15 cellular contexts compared by ENCODE assay signal in genomic region chr2:162071016-162071415, GRCh38. TPM values are rescaled to one million over a fixed set of nuclear protein-coding genes. Genes with fewer than 3 reads are reported as not detected.
DNase-seq lines count a peak whose midpoint lies in the region; ATAC-seq and TF ChIP-seq lines count a peak whose summit lies in the region.
"Had no signal": no experiment of that assay in that cellular context is flagged by ENCODE, and none has a peak within 500 bp of the region (broad histone marks: within the 10 kb centered on the region; RNA-seq: fewer than 3 reads in every experiment).

No MANE protein-coding gene starts in this region.

- no peaks in the 10 kb centered on the region for H3K27me3 Mint-ChIP-seq in CD4-positive, alpha-beta T cell
- H3K27me3 Mint-ChIP-seq in Calu3 (ENCODE audit: unreplicated experiment) = no peaks in the 10 kb centered on the region
- no peaks in the 10 kb centered on the region for H3K27me3 Mint-ChIP-seq in activated T-helper 1 cell treated with anti-CD3 and anti-CD28 coated beads, Interleukin-12 subunit alpha, Interleukin-12 subunit beta, Interleukin-2, Interleukin-4 antibody, amounts not matched to agents 30 ng/mL and 10 ng/mL and 1 ng/mL, durations not matched to agents 14 hours and 24 hours and 36 hours (ENCODE audit: insufficient read depth)

- H3K4me1 Mint-ChIP-seq in CD4-positive, alpha-beta T cell (ENCODE audit: low read depth) = peaks cover 68% of the 10 kb centered on the region
- peaks cover 51% of the 10 kb centered on the region for H3K4me1 Mint-ChIP-seq in Calu3 (ENCODE audit: low read depth, unreplicated experiment)
- peaks cover 80% of the 10 kb centered on the region for H3K4me1 Mint-ChIP-seq in activated T-helper 1 cell treated with anti-CD3 and anti-CD28 coated beads, Interleukin-12 subunit alpha, Interleukin-12 subunit beta, Interleukin-2, Interleukin-4 antibody, amounts not matched to agents 30 ng/mL and 10 ng/mL and 1 ng/mL, durations not matched to agents 14 hours and 24 hours and 36 hours (ENCODE audit: low read depth)

- no peak overlapping the region for H3K9ac ChIP-seq in mesendoderm (ENCODE audit: low read length)

- no peak overlapping the region for H3K27ac ChIP-seq in CD4-positive, alpha-beta T cell (ENCODE audit: low read depth, low read length)
- H3K27ac ChIP-seq in mesendoderm (ENCODE audit: low read depth, low read length) = no peak overlapping the region
- H3K27ac ChIP-seq: cardiac muscle cell had no signal

- H4K8ac ChIP-seq in mesendoderm (ENCODE audit: low read depth, low read length) = no peak overlapping the region

- peaks cover 12% of the 10 kb centered on the region for H3K4me1 ChIP-seq in mesendoderm (ENCODE audit: control insufficient read depth, low read depth, low read length)

- no peak overlapping the region for H3K4me3 ChIP-seq in mesendoderm (ENCODE audit: low read length)
- H3K4me3 ChIP-seq: cardiac muscle cell had no signal

- no peaks in the 10 kb centered on the region for H3K36me3 ChIP-seq in mesendoderm (ENCODE audit: control insufficient read depth, insufficient read depth, low read length)
- H3K36me3 ChIP-seq: cardiac muscle cell had no signal

- no peaks in the 10 kb centered on the region for H3K9me3 Mint-ChIP-seq in CD4-positive, alpha-beta T cell
- H3K9me3 Mint-ChIP-seq in Calu3 (ENCODE audit: low read depth, unreplicated experiment) = no peaks in the 10 kb centered on the region
- no peaks in the 10 kb centered on the region for H3K9me3 Mint-ChIP-seq in activated T-helper 1 cell treated with anti-CD3 and anti-CD28 coated beads, Interleukin-12 subunit alpha, Interleukin-12 subunit beta, Interleukin-2, Interleukin-4 antibody, amounts not matched to agents 30 ng/mL and 10 ng/mL and 1 ng/mL, durations not matched to agents 14 hours and 24 hours and 36 hours
- H3K9me3 Mint-ChIP-seq: activated B cell treated with CpG ODN at 0.5 μM for 24 hours; endodermal cell; stimulated activated naive CD8-positive, alpha-beta T cell treated with anti-CD3 and anti-CD28 coated beads, Interleukin-15, Interleukin-2, amounts not matched to agents 100 ng/mL and 50 ng/mL, for 24 hours had no signal

- H3K36me3 Mint-ChIP-seq in CD4-positive, alpha-beta T cell (ENCODE audit: low read depth) = peaks cover 18% of the 10 kb centered on the region
- H3K36me3 Mint-ChIP-seq in Calu3 (ENCODE audit: insufficient read depth, unreplicated experiment) = peaks cover 26% of the 10 kb centered on the region
- peaks cover 60% of the 10 kb centered on the region for H3K36me3 Mint-ChIP-seq in activated T-helper 1 cell treated with anti-CD3 and anti-CD28 coated beads, Interleukin-12 subunit alpha, Interleukin-12 subunit beta, Interleukin-2, Interleukin-4 antibody, amounts not matched to agents 30 ng/mL and 10 ng/mL and 1 ng/mL, durations not matched to agents 14 hours and 24 hours and 36 hours (ENCODE audit: low read depth)

- TF ChIP-seq CTCF in CD4-positive, alpha-beta T cell (IDR thresholded peaks at IDR 0.05) = no peak
- TF ChIP-seq CTCF in Calu3 (IDR thresholded peaks at IDR 0.05; ENCODE audit: unreplicated experiment) = no peak

- ATAC-seq in CD4-positive, alpha-beta T cell (ENCODE audit: poor library complexity) = no peak
- no peak for ATAC-seq in GM18520 (IDR thresholded peaks at IDR 0.05; ENCODE audit: unreplicated experiment)

- no CpG with 5 or more reads among the region's 2 CpGs for WGBS in mesendoderm (ENCODE audit: extremely low coverage, insufficient coverage, low lambda C conversion rate)

- H3K9me3 ChIP-seq in CD4-positive, alpha-beta T cell (ENCODE audit: control insufficient read depth, low read length) = no peaks in the 10 kb centered on the region

- BruUV-seq in Calu3 (replicated peaks; lab: Mats Ljungman, UMichigan) = no TSS peak

- no peak overlapping the region for H2BK5ac ChIP-seq in mesendoderm (ENCODE audit: low read length)

- peak overlapping the region; percentile 74 for H3K4me3 Mint-ChIP-seq in CD4-positive, alpha-beta T cell
- H3K4me3 Mint-ChIP-seq in Calu3 (ENCODE audit: low read depth, unreplicated experiment) = peak overlapping the region; percentile 1
- H3K4me3 Mint-ChIP-seq in activated T-helper 1 cell treated with anti-CD3 and anti-CD28 coated beads, Interleukin-12 subunit alpha, Interleukin-12 subunit beta, Interleukin-2, Interleukin-4 antibody, amounts not matched to agents 30 ng/mL and 10 ng/mL and 1 ng/mL, durations not matched to agents 14 hours and 24 hours and 36 hours = peak overlapping the region; percentile 98
- H3K4me3 Mint-ChIP-seq: activated B cell treated with CpG ODN at 0.5 μM for 24 hours, endodermal cell had no signal

- DNase-seq in CD4-positive, alpha-beta T cell = no peak
- DNase-seq in Calu3 (no peak), mesendoderm (peak; percentile 63), SIG-M5 (lab: John Stamatoyannopoulos, UW) (no peak), DMS114 treated with DMSO at 0.1 percent for 48 hours (lab: John Stamatoyannopoulos, UW; ENCODE audit: unreplicated experiment) (no peak)
- DNase-seq in activated T-helper 1 cell treated with anti-CD3 and anti-CD28 coated beads, Interleukin-12 subunit alpha, Interleukin-12 subunit beta, Interleukin-2, Interleukin-4 antibody, amounts not matched to agents 30 ng/mL and 10 ng/mL and 1 ng/mL, durations not matched to agents 14 hours and 24 hours and 36 hours (ENCODE audit: low spot score) = no peak
- DNase-seq: activated B cell treated with CpG ODN at 0.5 μM for 24 hours, endodermal cell, NCI-H1417, NCI-H510A treated with DMSO at 0.1 percent for 48 hours, OCI-M1, retina had no signal

- no peak overlapping the region for H3K27ac Mint-ChIP-seq in CD4-positive, alpha-beta T cell
- H3K27ac Mint-ChIP-seq in Calu3 (ENCODE audit: unreplicated experiment) = peak overlapping the region; percentile 43
- peak overlapping the region; percentile 72 for H3K27ac Mint-ChIP-seq in activated T-helper 1 cell treated with anti-CD3 and anti-CD28 coated beads, Interleukin-12 subunit alpha, Interleukin-12 subunit beta, Interleukin-2, Interleukin-4 antibody, amounts not matched to agents 30 ng/mL and 10 ng/mL and 1 ng/mL, durations not matched to agents 14 hours and 24 hours and 36 hours
- H3K27ac Mint-ChIP-seq: activated B cell treated with CpG ODN at 0.5 μM for 24 hours, endodermal cell had no signal

- no peak overlapping the region for H3K18ac ChIP-seq in mesendoderm (ENCODE audit: low read length)

- POLR2A ChIA-PET in CD4-positive, alpha-beta T cell (lab: Charles Lee) = interaction anchor here (1.5 to 6.0 kb wide), 3 partner anchors 12 to 58 kb away, joined by 5 to 48 read pairs (median 37); no protein-coding TSS in a partner anchor

- no peak overlapping the region for H2AK5ac ChIP-seq in mesendoderm (ENCODE audit: low read length)

- H3K56ac ChIP-seq in mesendoderm (ENCODE audit: low read length) = no peak overlapping the region

- H3K27me3 ChIP-seq in CD4-positive, alpha-beta T cell (ENCODE audit: control insufficient read depth, insufficient read depth, low read length) = no peaks in the 10 kb centered on the region
- H3K27me3 ChIP-seq in mesendoderm (ENCODE audit: insufficient read depth, low read length, poor library complexity) = peaks cover 3% of the 10 kb centered on the region

- no peak overlapping the region for H2BK120ac ChIP-seq in mesendoderm (ENCODE audit: low read depth, low read length)

- no peaks in the 10 kb centered on the region for H3K79me2 ChIP-seq in mesendoderm (ENCODE audit: control insufficient read depth, insufficient read depth, low read length)

- CTCF ChIA-PET in CD4-positive, alpha-beta T cell (lab: Charles Lee) = no interaction called here
- CTCF ChIA-PET in Calu3 (lab: Charles Lee) = interaction anchor here (0.7 to 1.5 kb wide), 2 partner anchors 11 to 107 kb away, joined by 3 to 5 read pairs; no protein-coding TSS in a partner anchor

- no peak overlapping the region for H3K23ac ChIP-seq in mesendoderm (ENCODE audit: low read length)

- no peak overlapping the region for H3K4ac ChIP-seq in mesendoderm (ENCODE audit: low read depth, low read length)

- no peak overlapping the region for H3K4me2 ChIP-seq in mesendoderm (ENCODE audit: low read length)

- H3K79me1 ChIP-seq in mesendoderm (ENCODE audit: low read length) = no peaks in the 10 kb centered on the region

- no peak overlapping the region for H4K5ac ChIP-seq in mesendoderm (ENCODE audit: low read length)

- H2BK15ac ChIP-seq in mesendoderm (replicated peaks; ENCODE audit: low read depth) = no peak overlapping the region

- intact Hi-C loops in CD4-positive, alpha-beta T cell (cut with DNase I, micrococcal nuclease) = loop anchor here in 1 of 2 experiments (5.0 kb wide), 1 partner anchor 51 kb away; no protein-coding TSS in a partner anchor
- intact Hi-C loops in Calu3 (cut with micrococcal nuclease; ENCODE audit: unreplicated experiment) = loop anchor here (5.0 kb wide), 2 partner anchors 51 to 64 kb away; no protein-coding TSS in a partner anchor
- intact Hi-C loops in activated T-helper 1 cell treated with anti-CD3 and anti-CD28 coated beads, Interleukin-12 subunit alpha, Interleukin-12 subunit beta, Interleukin-2, Interleukin-4 antibody, amounts not matched to agents 30 ng/mL and 10 ng/mL and 1 ng/mL, durations not matched to agents 14 hours and 24 hours and 36 hours (cut with micrococcal nuclease) = loop anchor here (5.0 to 10.0 kb wide), 3 partner anchors 904 to 994 kb away; no protein-coding TSS in a partner anchor

RNA-seq across cellular contexts. Expression of gene DPP4, which starts 3.0 kb away (rescaled TPM):
- total RNA-seq in CD4-positive, alpha-beta T cell = 10 to 100 TPM; 15.5 to 16.7 TPM
- 27.6 TPM in 2 replicates for total RNA-seq in Calu3 (2022)
- total RNA-seq in activated T-helper 1 cell treated with anti-CD3 and anti-CD28 coated beads, Interleukin-12 subunit alpha, Interleukin-12 subunit beta, Interleukin-2, Interleukin-4 antibody, amounts not matched to agents 30 ng/mL and 10 ng/mL and 1 ng/mL, durations not matched to agents 14 hours and 24 hours and 36 hours = 94.4 and 99.9 TPM in 2 replicates
- 0.49 TPM for polyA plus RNA-seq in mesendoderm (2013, experiment 1 of 2)
- polyA plus RNA-seq in mesendoderm (2013, experiment 2 of 2) = 0.57 TPM
- total RNA-seq: cardiac muscle cell had no signal

Comparison
In these comparisons a context has a peak if more than half of its experiments do, and no peak if none do; other contexts are left out.
1. H3K4me3 Mint-ChIP-seq: peak in every context shown above with its lines; median percentile 98 in activated T-helper 1 cell treated with anti-CD3 and anti-CD28 coated beads, Interleukin-12 subunit alpha, Interleukin-12 subunit beta, Interleukin-2, Interleukin-4 antibody, amounts not matched to agents 30 ng/mL and 10 ng/mL and 1 ng/mL, durations not matched to agents 14 hours and 24 hours and 36 hours; 74 in CD4-positive, alpha-beta T cell; 1 in Calu3.